In the genomic region with DNA sequence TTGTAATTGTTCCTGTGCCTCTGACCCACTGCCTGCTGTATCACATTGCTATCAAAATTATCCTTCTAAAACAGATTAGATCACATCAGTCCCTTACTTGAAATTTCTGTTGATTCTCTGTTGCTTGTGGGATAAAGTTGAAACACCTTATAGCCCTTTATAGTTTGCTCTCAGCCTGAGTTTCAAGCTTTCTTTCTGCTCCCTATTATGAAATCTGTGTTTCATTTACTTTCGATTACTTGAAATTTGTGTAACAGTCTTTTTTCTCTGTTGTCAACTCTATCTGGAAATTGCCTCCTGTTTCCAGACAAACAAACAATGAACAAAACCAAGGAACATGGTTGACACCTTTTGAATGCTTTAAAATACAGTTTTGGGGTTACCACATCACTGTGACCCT, we compare ENCODE assay signal across 20 cellular contexts.
DNase-seq lines count a peak whose midpoint lies in the region; ATAC-seq, FAIRE-seq and TF ChIP-seq lines count a peak whose summit lies in the region.
"Had no signal": no experiment of that assay in that cellular context is flagged by ENCODE, and none has a peak within 500 bp of the region (broad histone marks: within the 10 kb centered on the region; RNA-seq: fewer than 3 reads in every experiment).

No MANE protein-coding gene starts in this region.

- no TSS peak for BruUV-seq in HepG2 (replicated peaks; lab: Mats Ljungman, UMichigan)

- in situ Hi-C loops in HepG2 (cut with HindIII; ENCODE audit: extremely low pct_ligation_motif_present, low pct_unique_long_range_greater_than_20kb), result no loop called here

- no peaks in the 10 kb centered on the region for H3K27me3 Mint-ChIP-seq in mesothelial cell of epicardium (ENCODE audit: low read depth)
- H3K27me3 Mint-ChIP-seq: CD4-positive, alpha-beta T cell had no signal

- DNase-seq in HepG2 (ENCODE audit: low spot score), result no peak
- DNase-seq in left lobe of liver (ENCODE audit: low spot score), result no peak
- DNase-seq in mesothelial cell of epicardium (ENCODE audit: low spot score in 2 of 2, unreplicated experiment in 2 of 2), result no peak
- no peak for DNase-seq in CD1c-positive myeloid dendritic cell (ENCODE audit: extremely low spot score)
- no peak for DNase-seq in foreskin fibroblast
- no peak for DNase-seq in SKM-1 treated with dmso at 0.1 percent for 144 hours (lab: John Stamatoyannopoulos, UW; ENCODE audit: unreplicated experiment)
- DNase-seq: 8988T; ACHN; BE2C; C1 segment of cervical spinal cord; Caco-2; Calu3; CD4-positive, alpha-beta T cell; CD8-positive, alpha-beta T cell; DMS79 treated with DMSO at 0.1 percent for 48 hours; GF-D8 had no signal

- ATAC-seq in HepG2 (no peak), left lobe of liver (peak; percentile 57)
- ATAC-seq: CD8-positive, alpha-beta T cell had no signal

- peaks cover 33% of the 10 kb centered on the region for H3K36me3 Mint-ChIP-seq in mesothelial cell of epicardium

- no peaks in the 10 kb centered on the region for H4K20me1 ChIP-seq in HepG2 (ENCODE audit: insufficient read depth, low read length)
- H4K20me1 ChIP-seq: BLaER1 had no signal

- no peak for TF ChIP-seq POLR2A in HepG2 (IDR thresholded peaks at IDR 0.05; ENCODE audit: insufficient read depth in 1 of 2, low read depth in 2 of 2, low read length in 2 of 2)

- no peak overlapping the region for H3K4me3 ChIP-seq in liver (ENCODE audit: low read depth in 1 of 3, low read length in 3 of 3)
- H3K4me3 ChIP-seq in HepG2 (replicated peaks in 1 of 3; ENCODE audit: insufficient read depth in 1 of 3, low read depth in 2 of 3, low read length in 3 of 3), result no peak overlapping the region
- H3K4me3 ChIP-seq in foreskin fibroblast (ENCODE audit: low read depth in 1 of 2, low read length in 2 of 2), result no peak overlapping the region
- H3K4me3 ChIP-seq: BLaER1 had no signal

- H3K79me2 ChIP-seq in HepG2 (ENCODE audit: insufficient read depth, low read length), result no peaks in the 10 kb centered on the region

- H3K9me3 Mint-ChIP-seq in mesothelial cell of epicardium, result peaks cover 3% of the 10 kb centered on the region
- H3K9me3 Mint-ChIP-seq: CD4-positive, alpha-beta T cell; CD8-positive, alpha-beta T cell had no signal

- no peak overlapping the region for H3K4me2 ChIP-seq in HepG2 (ENCODE audit: low read depth, low read length)
- H3K4me2 ChIP-seq: BLaER1 had no signal

- H3K4me3 Mint-ChIP-seq in mesothelial cell of epicardium, result no peak overlapping the region
- H3K4me3 Mint-ChIP-seq: CD14-positive monocyte; CD4-positive, alpha-beta T cell; CD8-positive, alpha-beta T cell had no signal

- intact Hi-C loops in HepG2 (cut with micrococcal nuclease; ENCODE audit: unreplicated experiment), result no loop called here

- POLR2A ChIA-PET in HepG2 (lab: Yijun Ruan, JAX), result no interaction called here

- H3K36me3 ChIP-seq in liver (ENCODE audit: control insufficient read depth in 4 of 4, insufficient read depth in 3 of 4, low read depth in 1 of 4, low read length in 3 of 4) (peaks cover 0 to 9% (median 8%) of the 10 kb centered on the region in 4 donors), HepG2 (replicated peaks in 1 of 2; ENCODE audit: control insufficient read depth in 1 of 2, insufficient read depth in 2 of 2, low read length in 2 of 2) (peaks cover 0 to 17% of the 10 kb centered on the region in 2 experiments; a peak in 2 of 5 replicates)

- H3K4me1 Mint-ChIP-seq in mesothelial cell of epicardium, result no peaks in the 10 kb centered on the region
- H3K4me1 Mint-ChIP-seq: CD14-positive monocyte had no signal

- TF ChIP-seq RAD21 in liver (IDR thresholded peaks at IDR 0.05), result no peak
- no peak for TF ChIP-seq RAD21 in HepG2 (CRISPR knock-in tag; IDR thresholded peaks at IDR 0.05)

- WGBS in liver, result 45% methylated on average over 1 of the region's 1 CpG
- WGBS in HepG2 (ENCODE audit: low lambda C conversion rate), result 98% methylated on average over 1 of the region's 1 CpG

- FAIRE-seq in HepG2 (lab: Jason Lieb, UNC), result no peak
- FAIRE-seq: D721Med had no signal

- no peak overlapping the region for H2AFZ ChIP-seq in HepG2 (ENCODE audit: low read length)

- H3K9ac ChIP-seq in liver (ENCODE audit: low read depth in 1 of 2, low read length in 2 of 2) (no peak overlapping the region), HepG2 (ENCODE audit: insufficient read depth, low read depth, low read length) (no peak overlapping the region)
- H3K9ac ChIP-seq: BLaER1 had no signal

- CTCF ChIA-PET in HepG2 (lab: Yijun Ruan, JAX; ENCODE audit: low intra/inter-chr PET ratio, low total read pairs), result no interaction called here

- TF ChIP-seq CTCF in liver (IDR thresholded peaks at IDR 0.05; ENCODE audit: low read depth, low read length, missing input control), result no peak
- no peak for TF ChIP-seq CTCF in HepG2 (CRISPR knock-in tag; IDR thresholded peaks at IDR 0.05)
- no peak for TF ChIP-seq CTCF in mesothelial cell of epicardium (IDR thresholded peaks at IDR 0.05; ENCODE audit: unreplicated experiment)
- no peak for TF ChIP-seq CTCF in foreskin fibroblast (IDR thresholded peaks at IDR 0.05; ENCODE audit: low read depth, low read length)

- peak overlapping the region; percentile 36 to 73 for H3K27ac ChIP-seq in liver (ENCODE audit: low read depth in 1 of 2, low read length in 2 of 2)
- H3K27ac ChIP-seq in HepG2 (ENCODE audit: extremely low read length, insufficient read depth, low read length), result no peak overlapping the region
- H3K27ac ChIP-seq: BLaER1 had no signal

- no peak for TF ChIP-seq EP300 in HepG2 (IDR thresholded peaks at IDR 0.05; ENCODE audit: low read depth in 2 of 2, low read length in 2 of 2)
- no peak for TF ChIP-seq EP300 in HepG2 (CRISPR knock-in tag; IDR thresholded peaks at IDR 0.05; ENCODE audit: borderline replicate concordance)

- H3K4me1 ChIP-seq in liver (ENCODE audit: control insufficient read depth in 4 of 4, insufficient read depth in 4 of 4, low read length in 3 of 4), result peaks cover 2 to 16% (median 12%) of the 10 kb centered on the region in 4 donors
- H3K4me1 ChIP-seq in HepG2 (ENCODE audit: insufficient read depth, low read length), result peaks cover 5% of the 10 kb centered on the region; the same call in 1 of the 2 replicates
- H3K4me1 ChIP-seq: BE2C, BLaER1 had no signal

- peak overlapping the region; percentile 0 for H3K27ac Mint-ChIP-seq in mesothelial cell of epicardium
- H3K27ac Mint-ChIP-seq: CD4-positive, alpha-beta T cell; CD8-positive, alpha-beta T cell had no signal

- H3K27me3 ChIP-seq in liver (ENCODE audit: control insufficient read depth in 4 of 4, insufficient read depth in 4 of 4, low read length in 3 of 4), result no peaks in the 10 kb centered on the region
- no peaks in the 10 kb centered on the region for H3K27me3 ChIP-seq in HepG2 (ENCODE audit: control insufficient read depth in 1 of 2, insufficient read depth in 2 of 2, low read length in 2 of 2)
- H3K27me3 ChIP-seq: BE2C, BLaER1 had no signal

- H3K9me3 ChIP-seq in liver (ENCODE audit: control insufficient read depth in 4 of 4, low read length in 3 of 4), result no peaks in the 10 kb centered on the region
- no peaks in the 10 kb centered on the region for H3K9me3 ChIP-seq in HepG2 (ENCODE audit: low read length)
- H3K9me3 ChIP-seq: BE2C, BLaER1, Caco-2 had no signal

TF ChIP-seq in liver, 16 proteins besides CTCF, POLR2A, EP300 and RAD21:
- TF ChIP-seq SP1 (IDR thresholded peaks at IDR 0.05) (peak; percentile 30), YY1 (IDR thresholded peaks at IDR 0.05) (no peak), RXRA (IDR thresholded peaks at IDR 0.05) (no peak), FOXA1 (IDR thresholded peaks at IDR 0.05) (no peak), FOXA2 (IDR thresholded peaks at IDR 0.05) (no peak), HNF4A (conservative IDR thresholded peaks at IDR 0.05) (peak; percentile 14 to 17), GABPA (IDR thresholded peaks at IDR 0.05 in 1 of 2, conservative IDR thresholded peaks at IDR 0.05 in 1 of 2) (no peak), NR2F2 (IDR thresholded peaks at IDR 0.05) (no peak), TAF1 (conservative IDR thresholded peaks at IDR 0.05) (no peak), JUND (IDR thresholded peaks at IDR 0.05) (no peak)
- TF ChIP-seq, protein P1, sequence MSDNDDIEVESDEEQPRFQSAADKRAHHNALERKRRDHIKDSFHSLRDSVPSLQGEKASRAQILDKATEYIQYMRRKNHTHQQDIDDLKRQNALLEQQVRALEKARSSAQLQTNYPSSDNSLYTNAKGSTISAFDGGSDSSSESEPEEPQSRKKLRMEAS (IDR thresholded peaks at IDR 0.05), result no peak
TF ChIP-seq in liver: peak in this region for 2.

TF ChIP-seq in HepG2, 621 proteins besides CTCF, POLR2A, EP300 and RAD21 (continues in another document):
- TF ChIP-seq, protein P2, sequence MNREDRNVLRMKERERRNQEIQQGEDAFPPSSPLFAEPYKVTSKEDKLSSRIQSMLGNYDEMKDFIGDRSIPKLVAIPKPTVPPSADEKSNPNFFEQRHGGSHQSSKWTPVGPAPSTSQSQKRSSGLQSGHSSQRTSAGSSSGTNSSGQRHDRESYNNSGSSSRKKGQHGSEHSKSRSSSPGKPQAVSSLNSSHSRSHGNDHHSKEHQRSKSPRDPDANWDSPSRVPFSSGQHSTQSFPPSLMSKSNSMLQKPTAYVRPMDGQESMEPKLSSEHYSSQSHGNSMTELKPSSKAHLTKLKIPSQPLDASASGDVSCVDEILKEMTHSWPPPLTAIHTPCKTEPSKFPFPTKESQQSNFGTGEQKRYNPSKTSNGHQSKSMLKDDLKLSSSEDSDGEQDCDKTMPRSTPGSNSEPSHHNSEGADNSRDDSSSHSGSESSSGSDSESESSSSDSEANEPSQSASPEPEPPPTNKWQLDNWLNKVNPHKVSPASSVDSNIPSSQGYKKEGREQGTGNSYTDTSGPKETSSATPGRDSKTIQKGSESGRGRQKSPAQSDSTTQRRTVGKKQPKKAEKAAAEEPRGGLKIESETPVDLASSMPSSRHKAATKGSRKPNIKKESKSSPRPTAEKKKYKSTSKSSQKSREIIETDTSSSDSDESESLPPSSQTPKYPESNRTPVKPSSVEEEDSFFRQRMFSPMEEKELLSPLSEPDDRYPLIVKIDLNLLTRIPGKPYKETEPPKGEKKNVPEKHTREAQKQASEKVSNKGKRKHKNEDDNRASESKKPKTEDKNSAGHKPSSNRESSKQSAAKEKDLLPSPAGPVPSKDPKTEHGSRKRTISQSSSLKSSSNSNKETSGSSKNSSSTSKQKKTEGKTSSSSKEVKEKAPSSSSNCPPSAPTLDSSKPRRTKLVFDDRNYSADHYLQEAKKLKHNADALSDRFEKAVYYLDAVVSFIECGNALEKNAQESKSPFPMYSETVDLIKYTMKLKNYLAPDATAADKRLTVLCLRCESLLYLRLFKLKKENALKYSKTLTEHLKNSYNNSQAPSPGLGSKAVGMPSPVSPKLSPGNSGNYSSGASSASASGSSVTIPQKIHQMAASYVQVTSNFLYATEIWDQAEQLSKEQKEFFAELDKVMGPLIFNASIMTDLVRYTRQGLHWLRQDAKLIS (CRISPR knock-in tag; IDR thresholded peaks at IDR 0.05), result no peak
- TF ChIP-seq RBFOX2 (IDR thresholded peaks at IDR 0.05; ENCODE audit: low read depth, low read length) (no peak), JARID2 (CRISPR knock-in tag; IDR thresholded peaks at IDR 0.05; ENCODE audit: insufficient replicate concordance) (no peak), BCL6 (CRISPR knock-in tag; IDR thresholded peaks at IDR 0.05) (no peak), FOXM1 (CRISPR knock-in tag; IDR thresholded peaks at IDR 0.05) (no peak), GPN1 (CRISPR knock-in tag; IDR thresholded peaks at IDR 0.05; ENCODE audit: borderline replicate concordance) (no peak)
